Comparison of ENCODE assay signal across 8 cellular contexts in genomic region chr9:6703898-6704639, GRCh38. TPM values are rescaled to one million over a fixed set of nuclear protein-coding genes. Genes with fewer than 3 reads are reported as not detected.
DNase-seq lines count a peak whose midpoint lies in the region; ATAC-seq and TF ChIP-seq lines count a peak whose summit lies in the region.

No MANE protein-coding gene starts in this region.

- H3K4me3 ChIP-seq in A673 (ENCODE audit: low read depth, low read length, poor library complexity, severe bottlenecking) (peak overlapping the region; percentile 54), mesendoderm (ENCODE audit: low read length) (peak overlapping the region; percentile 78)

- no peak overlapping the region for H2AK5ac ChIP-seq in mesendoderm (ENCODE audit: low read length)

- no peak overlapping the region for H2BK5ac ChIP-seq in mesendoderm (ENCODE audit: low read length)

- peak; percentile 90 for ATAC-seq in GM19023 (IDR thresholded peaks at IDR 0.05; ENCODE audit: unreplicated experiment)
- ATAC-seq in HG03280 (IDR thresholded peaks at IDR 0.05; ENCODE audit: unreplicated experiment) = peak; percentile 87

- no peaks in the 10 kb centered on the region for H3K79me2 ChIP-seq in mesendoderm (ENCODE audit: control insufficient read depth, insufficient read depth, low read length)

- no peak overlapping the region for H3K4ac ChIP-seq in mesendoderm (ENCODE audit: low read depth, low read length)

- peaks cover 15% of the 10 kb centered on the region for H3K4me1 Mint-ChIP-seq in activated CD4-positive, alpha-beta memory T cell treated with anti-CD3 and anti-CD28 coated beads, Interleukin-2, amount 10 ng/mL, durations not matched to agents 7 days and 5 days

- H3K36me3 Mint-ChIP-seq in activated CD4-positive, alpha-beta memory T cell treated with anti-CD3 and anti-CD28 coated beads, Interleukin-2, amount 10 ng/mL, durations not matched to agents 7 days and 5 days (ENCODE audit: low read depth) = peaks cover 4% of the 10 kb centered on the region

- H4K8ac ChIP-seq in mesendoderm (ENCODE audit: low read depth, low read length) = no peak overlapping the region

- peak overlapping the region; percentile 85 for H3K4me3 Mint-ChIP-seq in activated CD4-positive, alpha-beta memory T cell treated with anti-CD3 and anti-CD28 coated beads, Interleukin-2, amount 10 ng/mL, durations not matched to agents 7 days and 5 days

- no peaks in the 10 kb centered on the region for H3K9me3 ChIP-seq in A673 (ENCODE audit: low read depth, low read length, poor library complexity, severe bottlenecking)

- H3K4me1 ChIP-seq in A673 (ENCODE audit: insufficient read depth, low read length, poor library complexity, severe bottlenecking) (no peaks in the 10 kb centered on the region), mesendoderm (ENCODE audit: control insufficient read depth, low read depth, low read length) (no peaks in the 10 kb centered on the region)

- WGBS in mesendoderm (ENCODE audit: extremely low coverage, insufficient coverage, low lambda C conversion rate) = no CpG with 5 or more reads among the region's 57 CpGs

- no peak for TF ChIP-seq CTCF in A673 (conservative IDR thresholded peaks at IDR 0.05; ENCODE audit: low read depth, low read length)

- no peaks in the 10 kb centered on the region for H3K27me3 ChIP-seq in A673 (replicated peaks; ENCODE audit: insufficient read depth, low read depth, low read length, poor library complexity)
- H3K27me3 ChIP-seq in mesendoderm (ENCODE audit: insufficient read depth, low read length, poor library complexity) = no peaks in the 10 kb centered on the region

- BruUV-seq in A673 (replicated peaks; lab: Mats Ljungman, UMichigan) = no TSS peak

- no peak overlapping the region for H3K23ac ChIP-seq in mesendoderm (ENCODE audit: low read length)

- H2BK120ac ChIP-seq in mesendoderm (ENCODE audit: low read depth, low read length) = no peak overlapping the region

- H2BK15ac ChIP-seq in mesendoderm (replicated peaks; ENCODE audit: low read depth) = no peak overlapping the region

- no peak overlapping the region for H3K27ac ChIP-seq in A673 (ENCODE audit: low read depth, low read length, poor library complexity, severe bottlenecking)
- peak overlapping the region; percentile 53 for H3K27ac ChIP-seq in mesendoderm (ENCODE audit: low read depth, low read length)

- DNase-seq in A673 (ENCODE audit: low spot score) (peak; percentile 79), NCI-H524 treated with DMSO at 0.1 percent for 48 hours (lab: John Stamatoyannopoulos, UW) (peak; percentile 34), mesendoderm (peak; percentile 95)
- DNase-seq in activated CD4-positive, alpha-beta memory T cell treated with anti-CD3 and anti-CD28 coated beads, Interleukin-2, amount 10 ng/mL, durations not matched to agents 7 days and 5 days = peak; percentile 79
- DNase-seq in effector CD8-positive, alpha-beta T cell (lab: John Stamatoyannopoulos, UW) = peak; percentile 66
- peak; percentile 67 to 86 for DNase-seq in stimulated activated CD8-positive, alpha-beta memory T cell treated with anti-CD3 and anti-CD28 coated beads, Interleukin-15, amount 100 ng/mL, for 48 hours (ENCODE audit: low read depth in 2 of 2)

- POLR2A ChIA-PET in A673 (lab: Charles Lee; ENCODE audit: low non-redundant PET) = no interaction called here
- POLR2A ChIA-PET in activated CD4-positive, alpha-beta memory T cell treated with anti-CD3 and anti-CD28 coated beads, Interleukin-2, amount 10 ng/mL, durations not matched to agents 7 days and 5 days (lab: Charles Lee) = interaction anchor here (1.6 to 3.1 kb wide), 7 partner anchors 10 to 291 kb away, joined by 4 to 57 read pairs (median 10); partner anchors contain the start of genes KDM4C and UHRF2

- H3K56ac ChIP-seq in mesendoderm (ENCODE audit: low read length) = peak overlapping the region; percentile 99

- H3K36me3 ChIP-seq in A673 (ENCODE audit: insufficient read depth, low read length, poor library complexity, severe bottlenecking) (no peaks in the 10 kb centered on the region), mesendoderm (ENCODE audit: control insufficient read depth, insufficient read depth, low read length) (no peaks in the 10 kb centered on the region)

- peak overlapping the region; percentile 86 for H3K27ac Mint-ChIP-seq in activated CD4-positive, alpha-beta memory T cell treated with anti-CD3 and anti-CD28 coated beads, Interleukin-2, amount 10 ng/mL, durations not matched to agents 7 days and 5 days

- H3K27me3 Mint-ChIP-seq in activated CD4-positive, alpha-beta memory T cell treated with anti-CD3 and anti-CD28 coated beads, Interleukin-2, amount 10 ng/mL, durations not matched to agents 7 days and 5 days = no peaks in the 10 kb centered on the region

- intact Hi-C loops in A673 (cut with micrococcal nuclease; ENCODE audit: unreplicated experiment) = no loop called here

- peak overlapping the region; percentile 97 for H3K4me2 ChIP-seq in mesendoderm (ENCODE audit: low read length)

- peak overlapping the region; percentile 1 for H3K18ac ChIP-seq in mesendoderm (ENCODE audit: low read length)

- peaks cover 3% of the 10 kb centered on the region for H3K9me3 Mint-ChIP-seq in activated CD4-positive, alpha-beta memory T cell treated with anti-CD3 and anti-CD28 coated beads, Interleukin-2, amount 10 ng/mL, durations not matched to agents 7 days and 5 days

- CTCF ChIA-PET in A673 (lab: Charles Lee) = no interaction called here
- CTCF ChIA-PET in activated CD4-positive, alpha-beta memory T cell treated with anti-CD3 and anti-CD28 coated beads, Interleukin-2, amount 10 ng/mL, durations not matched to agents 7 days and 5 days (lab: Charles Lee) = interaction anchor here (0.7 to 2.4 kb wide), 4 partner anchors 12 to 651 kb away, joined by 3 to 13 read pairs (median 4); no protein-coding TSS in a partner anchor

- peak overlapping the region; percentile 91 for H3K9ac ChIP-seq in mesendoderm (ENCODE audit: low read length)

- H4K5ac ChIP-seq in mesendoderm (ENCODE audit: low read length) = no peak overlapping the region

- no peaks in the 10 kb centered on the region for H3K79me1 ChIP-seq in mesendoderm (ENCODE audit: low read length)

RNA-seq across cellular contexts. Expression of gene KDM4C, which starts 53.7 kb away (rescaled TPM):
- total RNA-seq in A673 (2021) = 4.8 and 6.3 TPM in 2 replicates
- 10 to 100 TPM; 49.4 to 50.0 TPM for total RNA-seq in activated CD4-positive, alpha-beta memory T cell treated with anti-CD3 and anti-CD28 coated beads, Interleukin-2, amount 10 ng/mL, durations not matched to agents 7 days and 5 days
- 6.4 TPM for polyA plus RNA-seq in mesendoderm (2013, experiment 1 of 2)
- 6.7 TPM for polyA plus RNA-seq in mesendoderm (2013, experiment 2 of 2)

RNA-seq across cellular contexts. Expression of gene GLDC, which starts 58.5 kb away (rescaled TPM):
- total RNA-seq in A673 (2021) = 0.32 and 1.4 TPM in 2 replicates
- total RNA-seq in activated CD4-positive, alpha-beta memory T cell treated with anti-CD3 and anti-CD28 coated beads, Interleukin-2, amount 10 ng/mL, durations not matched to agents 7 days and 5 days = 1 to 10 TPM; 4.2 to 4.3 TPM
- polyA plus RNA-seq in mesendoderm (2013, experiment 1 of 2) = 39.5 TPM
- 39.3 TPM for polyA plus RNA-seq in mesendoderm (2013, experiment 2 of 2)

Comparison
In these comparisons a context has a peak if more than half of its experiments do, and no peak if none do; other contexts are left out.
1. DNase-seq: peak in every context shown above with its lines; median percentile 95 in mesendoderm; 79 in A673; 79 in activated CD4-positive, alpha-beta memory T cell treated with anti-CD3 and anti-CD28 coated beads, Interleukin-2, amount 10 ng/mL, durations not matched to agents 7 days and 5 days; 76 in stimulated activated CD8-positive, alpha-beta memory T cell treated with anti-CD3 and anti-CD28 coated beads, Interleukin-15, amount 100 ng/mL, for 48 hours; 66 in effector CD8-positive, alpha-beta T cell; 34 in NCI-H524 treated with DMSO at 0.1 percent for 48 hours.